In genomic region chr1:85268801-85269585, GRCh38 we compare ENCODE assay signal across 17 cellular contexts. TPM values are rescaled to one million over a fixed set of nuclear protein-coding genes. Genes with fewer than 3 reads are reported as not detected.
DNase-seq lines count a peak whose midpoint lies in the region; ATAC-seq, FAIRE-seq and TF ChIP-seq lines count a peak whose summit lies in the region.
"Had no signal": no experiment of that assay in that cellular context is flagged by ENCODE, and none has a peak within 500 bp of the region (broad histone marks: within the 10 kb centered on the region; RNA-seq: fewer than 3 reads in every experiment).

No MANE protein-coding gene starts in this region.

- H3K79me2 ChIP-seq in K562 (ENCODE audit: control insufficient read depth, insufficient read depth, low read length), result peaks cover 23% of the 10 kb centered on the region

- no peaks in the 10 kb centered on the region for H3K9me3 ChIP-seq in K562 (replicated peaks; ENCODE audit: control insufficient read depth, insufficient read depth, low read depth, low read length)
- H3K9me3 ChIP-seq in CD4-positive, alpha-beta T cell (ENCODE audit: control insufficient read depth, low read length), result no peaks in the 10 kb centered on the region
- H3K9me3 ChIP-seq: HAP-1, Peyer's patch had no signal

- POLR2A ChIA-PET in K562 (lab: Yijun Ruan, JAX), result interaction anchor here (1.3 to 1.6 kb wide), 2 partner anchors 9 to 10 kb away, joined by 4 to 6 read pairs; partner anchors contain the start of gene C1orf52
- POLR2A ChIA-PET in CD4-positive, alpha-beta T cell (lab: Charles Lee), result interaction anchor here (1.1 to 2.1 kb wide), 2 partner anchors 7 to 9 kb away, joined by 6 read pairs; partner anchors contain the start of genes BCL10 and C1orf52

- no peak for TF ChIP-seq RAD21 in K562 (CRISPR knock-in tag; conservative IDR thresholded peaks at IDR 0.05 in 1 of 2, IDR thresholded peaks at IDR 0.05 in 1 of 2)

- no peaks in the 10 kb centered on the region for H3K9me1 ChIP-seq in K562 (ENCODE audit: control insufficient read depth, insufficient read depth, low read length)

- H3K4me3 ChIP-seq in K562, result no peak overlapping the region
- H3K4me3 ChIP-seq: HAP-1, Peyer's patch had no signal

- peaks cover 79% of the 10 kb centered on the region for H3K36me3 ChIP-seq in K562 (ENCODE audit: control insufficient read depth, insufficient read depth, low read length)

- H3K4me3 Mint-ChIP-seq in memory B cell, result no peak overlapping the region
- H3K4me3 Mint-ChIP-seq in CD4-positive, alpha-beta T cell, result no peak overlapping the region
- H3K4me3 Mint-ChIP-seq: IgD-negative memory B cell had no signal

- FAIRE-seq in K562 (lab: Jason Lieb, UNC), result no peak

- no peak for TF ChIP-seq CTCF in K562 (IDR thresholded peaks at IDR 0.05 in 2 of 3, conservative IDR thresholded peaks at IDR 0.05 in 1 of 3; ENCODE audit: insufficient read depth in 2 of 3, low read depth in 1 of 3, low read length in 3 of 3)
- no peak for TF ChIP-seq CTCF in CD4-positive, alpha-beta T cell (IDR thresholded peaks at IDR 0.05)

- no peak overlapping the region for H3K9ac ChIP-seq in K562 (ENCODE audit: insufficient read depth in 1 of 2, low read depth in 2 of 2, low read length in 2 of 2)

- TF ChIP-seq POLR2A in K562 (conservative IDR thresholded peaks at IDR 0.05), result no peak

- in situ Hi-C loops in K562 (cut with MboI), result no loop called here

- no peaks in the 10 kb centered on the region for H3K9me3 Mint-ChIP-seq in memory B cell
- H3K9me3 Mint-ChIP-seq in CD4-positive, alpha-beta T cell, result no peaks in the 10 kb centered on the region
- H3K9me3 Mint-ChIP-seq: IgD-negative memory B cell had no signal

- BruUV-seq in K562 (replicated peaks; lab: Mats Ljungman, UMichigan), result no TSS peak

- peaks cover 30% of the 10 kb centered on the region for H3K36me3 Mint-ChIP-seq in memory B cell
- H3K36me3 Mint-ChIP-seq in CD4-positive, alpha-beta T cell (ENCODE audit: low read depth), result peaks cover 69% of the 10 kb centered on the region

- DNase-seq in left ventricle myocardium superior, result no peak
- DNase-seq in left cardiac atrium, result no peak
- DNase-seq in K562 (ENCODE audit: extremely low read depth in 1 of 4, low spot score in 3 of 4), result no peak
- no peak for DNase-seq in memory B cell (ENCODE audit: low spot score in 2 of 2)
- no peak for DNase-seq in NCI-H69 (lab: John Stamatoyannopoulos, UW)
- no peak for DNase-seq in CD4-positive, alpha-beta T cell
- DNase-seq: EL, MV-4-11, NCI-H1417 treated with DMSO at 0.1 percent for 48 hours, NCI-H2029, NCI-H2171 treated with DMSO at 0.1 percent for 48 hours, NCI-H82, Peyer's patch, SHP77 had no signal

- 87% methylated on average over 5 of the region's 5 CpGs for WGBS in K562 (ENCODE audit: insufficient coverage, low coverage, missing lambda C conversion rate)

- no peaks in the 10 kb centered on the region; a peak in 1 of 5 replicates for H3K4me1 ChIP-seq in K562 (replicated peaks in 1 of 2; ENCODE audit: control insufficient read depth in 2 of 2, insufficient read depth in 2 of 2, low read length in 2 of 2)
- H3K4me1 ChIP-seq: HAP-1 had no signal

- H3K4me1 Mint-ChIP-seq in memory B cell, result peaks cover 24% of the 10 kb centered on the region
- H3K4me1 Mint-ChIP-seq in CD4-positive, alpha-beta T cell (ENCODE audit: low read depth), result peaks cover 38% of the 10 kb centered on the region

- CTCF ChIA-PET in K562 (lab: Yijun Ruan, JAX; ENCODE audit: low intra/inter-chr PET ratio), result no interaction called here
- CTCF ChIA-PET in CD4-positive, alpha-beta T cell (lab: Charles Lee), result interaction anchor here (0.7 to 11.2 kb wide), 3 partner anchors 10 to 486 kb away, joined by 4 to 119 read pairs (median 16); partner anchors contain the start of gene C1orf52

- no peak for TF ChIP-seq EP300 in K562 (IDR thresholded peaks at IDR 0.05; ENCODE audit: low read length)

- peak; percentile 17 for ATAC-seq in left ventricle myocardium superior
- ATAC-seq in left cardiac atrium, result no peak
- no peak for ATAC-seq in K562
- ATAC-seq in memory B cell (ENCODE audit: low read depth), result no peak
- ATAC-seq in GM19328 (IDR thresholded peaks at IDR 0.05; ENCODE audit: unreplicated experiment), result no peak
- ATAC-seq in CD4-positive, alpha-beta T cell (ENCODE audit: poor library complexity), result no peak

- intact Hi-C loops in left ventricle myocardium superior (cut with micrococcal nuclease), result no loop called here
- intact Hi-C loops in left cardiac atrium (cut with DNase I), result no loop called here
- intact Hi-C loops in K562 (cut with micrococcal nuclease), result no loop called here
- intact Hi-C loops in CD4-positive, alpha-beta T cell (cut with DNase I, micrococcal nuclease), result no loop called here

- H3K27me3 ChIP-seq in K562 (ENCODE audit: control insufficient read depth in 2 of 2, insufficient read depth in 2 of 2, low read length in 2 of 2), result no peaks in the 10 kb centered on the region
- no peaks in the 10 kb centered on the region for H3K27me3 ChIP-seq in CD4-positive, alpha-beta T cell (ENCODE audit: control insufficient read depth, insufficient read depth, low read length)
- H3K27me3 ChIP-seq: Peyer's patch had no signal

- peak overlapping the region; percentile 31 for H3K27ac Mint-ChIP-seq in memory B cell
- no peak overlapping the region for H3K27ac Mint-ChIP-seq in CD4-positive, alpha-beta T cell

- no peaks in the 10 kb centered on the region for H3K27me3 Mint-ChIP-seq in memory B cell
- H3K27me3 Mint-ChIP-seq in CD4-positive, alpha-beta T cell, result no peaks in the 10 kb centered on the region
- H3K27me3 Mint-ChIP-seq: IgD-negative memory B cell had no signal

- no peak overlapping the region for H3K4me2 ChIP-seq in K562 (ENCODE audit: insufficient read depth, low read length)

- H2AFZ ChIP-seq in K562 (ENCODE audit: low read depth, low read length), result no peak overlapping the region

- no peak overlapping the region for H3K27ac ChIP-seq in K562 (ENCODE audit: extremely low read depth, low read depth, low read length)
- no peak overlapping the region for H3K27ac ChIP-seq in CD4-positive, alpha-beta T cell (ENCODE audit: low read depth, low read length)
- H3K27ac ChIP-seq: Peyer's patch had no signal

- peaks cover 2% of the 10 kb centered on the region; the same call in 1 of the 2 replicates for H4K20me1 ChIP-seq in K562 (replicated peaks; ENCODE audit: control insufficient read depth, insufficient read depth, low read length)

TF ChIP-seq in K562, 482 proteins besides CTCF, POLR2A, EP300 and RAD21 (continues in another document):
- TF ChIP-seq C11orf30 (IDR thresholded peaks at IDR 0.05; ENCODE audit: low read depth), result peak; percentile 56; the same call in 1 of the 2 replicates
- peak; percentile 34; the same call in 1 of the 2 replicates for TF ChIP-seq MAFK (IDR thresholded peaks at IDR 0.05; ENCODE audit: low read length)
- TF ChIP-seq ZNF316 (IDR thresholded peaks at IDR 0.05), result peak; percentile 77
- TF ChIP-seq ZNF589 (CRISPR knock-in tag; IDR thresholded peaks at IDR 0.05; ENCODE audit: low read depth), result no peak
- TF ChIP-seq ELF1 (tag; IDR thresholded peaks at IDR 0.05), result no peak
- TF ChIP-seq SREBF2 (CRISPR knock-in tag; IDR thresholded peaks at IDR 0.05), result no peak
- no peak for TF ChIP-seq PTRF (tag; IDR thresholded peaks at IDR 0.05)
- TF ChIP-seq MAFF (IDR thresholded peaks at IDR 0.05; ENCODE audit: low read length), result peak; percentile 48

RNA-seq across cellular contexts. Expression of gene BCL10, which starts 7.4 kb away (rescaled TPM):
- 8.4 TPM for total RNA-seq in left ventricle myocardium superior
- total RNA-seq in left cardiac atrium, result 10 to 100 TPM in 1 of 2 donors, 1 to 10 TPM in 1; 9.0 to 12.7 TPM
- 15.5 and 25.6 TPM in 2 replicates for total RNA-seq in K562 (2011; cell fraction: chromatin; rRNA removed; ENCODE audit: low replicate concordance)
- total RNA-seq in K562 (2011; cell fraction: nucleolus; rRNA removed), result 14.5 and 15.4 TPM in 2 replicates
- total RNA-seq in K562 (2011; cell fraction: nucleoplasm; rRNA removed), result 19.9 and 25.6 TPM in 2 replicates
- total RNA-seq in K562 (2014; rRNA removed), result 10.0 and 11.1 TPM in 2 replicates
- 19.4 and 20.4 TPM in 2 replicates for total RNA-seq in K562 (2014; rRNA removed; fragmentation: Illumina TruSeq; extraction: Trizol)
- total RNA-seq in K562 (2015; rRNA removed; fragmentation: Illumina TruSeq; extraction: Trizol), result 16.4 and 18.6 TPM in 2 replicates
- total RNA-seq in K562 (2021), result 18.6 and 19.4 TPM in 2 replicates
- 6.5 and 8.7 TPM in 2 replicates for polyA plus RNA-seq in K562 (2011; rRNA removed)
- polyA plus RNA-seq in K562 (2011; cell fraction: cytosol; rRNA removed), result 4.9 and 5.4 TPM in 2 replicates
- 4.2 and 4.4 TPM in 2 replicates for polyA plus RNA-seq in K562 (2011; cell fraction: nucleus; rRNA removed)
- 8.6 and 11.1 TPM in 2 replicates for polyA plus RNA-seq in K562 (2012)
- polyA plus RNA-seq in K562 (2014; fragmentation: Illumina TruSeq; extraction: Trizol), result 11.8 and 14.7 TPM in 2 replicates
- polyA plus RNA-seq in K562 (2014; fragmentation: Nextera tagmentation; extraction: Ambion mirVana), result 10 to 100 TPM; 10.6 to 12.3 TPM
- polyA plus RNA-seq in K562 (2014; rRNA removed), result 7.8 and 8.0 TPM in 2 replicates
- polyA minus RNA-seq in K562 (2011; rRNA and poly(A)+ RNA removed), result 14.0 and 16.5 TPM in 2 replicates
- polyA minus RNA-seq in K562 (2011; cell fraction: cytosol; rRNA and poly(A)+ RNA removed), result 4.9 and 9.2 TPM in 2 replicates
- 19.5 and 31.8 TPM in 2 replicates for polyA minus RNA-seq in K562 (2011; cell fraction: nucleus; rRNA and poly(A)+ RNA removed)
- 10 to 100 TPM; 50.0 to 52.0 TPM for total RNA-seq in CD4-positive, alpha-beta T cell

RNA-seq across cellular contexts. Expression of gene C1orf52, which starts 9.5 kb away (rescaled TPM):
- total RNA-seq in left ventricle myocardium superior, result 18.7 TPM
- total RNA-seq in left cardiac atrium, result 10 to 100 TPM; 15.6 to 17.6 TPM
- total RNA-seq in K562 (2011; cell fraction: chromatin; rRNA removed; ENCODE audit: low replicate concordance), result 24.3 and 26.2 TPM in 2 replicates
- 10.3 and 16.3 TPM in 2 replicates for total RNA-seq in K562 (2011; cell fraction: nucleolus; rRNA removed)
- 15.6 and 17.2 TPM in 2 replicates for total RNA-seq in K562 (2011; cell fraction: nucleoplasm; rRNA removed)
- total RNA-seq in K562 (2014; rRNA removed), result 36.1 and 58.6 TPM in 2 replicates
- total RNA-seq in K562 (2014; rRNA removed; fragmentation: Illumina TruSeq; extraction: Trizol), result 30.1 and 31.6 TPM in 2 replicates
- 33.2 and 34.7 TPM in 2 replicates for total RNA-seq in K562 (2015; rRNA removed; fragmentation: Illumina TruSeq; extraction: Trizol)
- total RNA-seq in K562 (2021), result 33.0 and 34.8 TPM in 2 replicates
- 36.0 and 38.5 TPM in 2 replicates for polyA plus RNA-seq in K562 (2011; rRNA removed)
- polyA plus RNA-seq in K562 (2011; cell fraction: cytosol; rRNA removed), result 22.8 and 39.6 TPM in 2 replicates
- polyA plus RNA-seq in K562 (2011; cell fraction: nucleus; rRNA removed), result 40.2 and 52.5 TPM in 2 replicates
- polyA plus RNA-seq in K562 (2012), result 32.5 and 34.3 TPM in 2 replicates
- polyA plus RNA-seq in K562 (2014; fragmentation: Illumina TruSeq; extraction: Trizol), result 24.7 and 38.7 TPM in 2 replicates
- polyA plus RNA-seq in K562 (2014; fragmentation: Nextera tagmentation; extraction: Ambion mirVana), result 10 to 100 TPM; 17.0 to 22.5 TPM
- 33.5 and 41.7 TPM in 2 replicates for polyA plus RNA-seq in K562 (2014; rRNA removed)
- 12.1 and 14.3 TPM in 2 replicates for polyA minus RNA-seq in K562 (2011; rRNA and poly(A)+ RNA removed)
- polyA minus RNA-seq in K562 (2011; cell fraction: cytosol; rRNA and poly(A)+ RNA removed), result 19.7 and 21.9 TPM in 2 replicates
- 13.2 and 14.4 TPM in 2 replicates for polyA minus RNA-seq in K562 (2011; cell fraction: nucleus; rRNA and poly(A)+ RNA removed)
- total RNA-seq in CD4-positive, alpha-beta T cell, result 10 to 100 TPM; 62.4 to 66.6 TPM
